In genomic region chr16:84182680-84183571, GRCh38 we compare ENCODE assay signal across 23 cellular contexts. TPM values are rescaled to one million over a fixed set of nuclear protein-coding genes. Genes with fewer than 3 reads are reported as not detected.
"Had no signal": no experiment of that assay in that cellular context is flagged by ENCODE, and none has a peak within 500 bp of the region (broad histone marks: within the 10 kb centered on the region; RNA-seq: fewer than 3 reads in every experiment).

No MANE protein-coding gene starts in this region.

- H3K27ac Mint-ChIP-seq: activated naive CD4-positive, alpha-beta T cell treated with anti-CD3 and anti-CD28 coated beads, Interleukin-2, amount 10 ng/mL, durations not matched to agents 7 days and 5 days; activated T-helper 2 cell treated with anti-CD3 and anti-CD28 coated beads, Interferon-gamma antibody, Interleukin-2, Interleukin-4, amounts not matched to agents 10 μg/mL and 5 μg/mL and 100 μg/mL, durations not matched to agents 14 hours and 24 hours and 36 hours; memory B cell had no signal

- H3K9me3 Mint-ChIP-seq: activated naive CD4-positive, alpha-beta T cell treated with anti-CD3 and anti-CD28 coated beads, Interleukin-2, amount 10 ng/mL, durations not matched to agents 7 days and 5 days; activated T-helper 2 cell treated with anti-CD3 and anti-CD28 coated beads, Interferon-gamma antibody, Interleukin-2, Interleukin-4, amounts not matched to agents 10 μg/mL and 5 μg/mL and 100 μg/mL, durations not matched to agents 14 hours and 24 hours and 36 hours; memory B cell; naive thymus-derived CD4-positive, alpha-beta T cell had no signal

- H3K27me3 ChIP-seq: neutrophil, tibial nerve had no signal

- H3K27ac ChIP-seq: neutrophil had no signal

- DNase-seq: activated CD4-positive, alpha-beta T cell treated with anti-CD3 and anti-CD28 coated beads, Interleukin-2, amount 50 U/mL, for 48 hours; activated CD4-positive, CD25-positive, alpha-beta regulatory T cell treated with anti-CD3 and anti-CD28 coated beads, Interleukin-2, amount 50 U/mL, for 72 hours; activated naive CD4-positive, alpha-beta T cell treated with anti-CD3 and anti-CD28 coated beads, Interleukin-2, amount 10 ng/mL, durations not matched to agents 7 days and 5 days; caudate nucleus; cortex of kidney; effector CD4-positive, alpha-beta T cell; foreskin melanocyte; head of caudate nucleus; mucosa of descending colon; naive thymus-derived CD4-positive, alpha-beta T cell; retina; stimulated activated CD4-positive, alpha-beta T cell treated with anti-CD3 and anti-CD28 coated beads, Interleukin-15, amount 100 ng/mL, for 24 hours; stimulated activated CD4-positive, alpha-beta T cell treated with anti-CD3 and anti-CD28 coated beads, Interleukin-4, amount 100 ng/mL, for 1 hour; stimulated activated naive CD4-positive, alpha-beta T cell; T-helper 1 cell had no signal

- H3K9me3 ChIP-seq: mucosa of descending colon, neutrophil, tibial nerve had no signal

- ATAC-seq: mucosa of descending colon; naive thymus-derived CD4-positive, alpha-beta T cell; SK-N-SH treated with all-trans-retinoic acid at 6 μM for 48 hours had no signal

- H3K4me3 ChIP-seq: mucosa of descending colon, tibial nerve had no signal

RNA-seq across cellular contexts. Expression of gene ADAD2, which starts 8.0 kb away (rescaled TPM):
- total RNA-seq: activated T-helper 2 cell treated with anti-CD3 and anti-CD28 coated beads, Interferon-gamma antibody, Interleukin-2, Interleukin-4, amounts not matched to agents 10 μg/mL and 5 μg/mL and 100 μg/mL, durations not matched to agents 14 hours and 24 hours and 36 hours; skeletal muscle tissue had no signal
- polyA plus RNA-seq: naive thymus-derived CD4-positive, alpha-beta T cell had no signal

RNA-seq across cellular contexts. Expression of gene DNAAF1, which starts 37.8 kb away (rescaled TPM):
- total RNA-seq: skeletal muscle tissue had no signal

RNA-seq across cellular contexts. Expression of gene KCNG4, which starts 56.9 kb away (rescaled TPM):
- total RNA-seq: activated T-helper 2 cell treated with anti-CD3 and anti-CD28 coated beads, Interferon-gamma antibody, Interleukin-2, Interleukin-4, amounts not matched to agents 10 μg/mL and 5 μg/mL and 100 μg/mL, durations not matched to agents 14 hours and 24 hours and 36 hours; mucosa of descending colon; naive thymus-derived CD4-positive, alpha-beta T cell; skeletal muscle tissue; subcutaneous adipose tissue had no signal
- polyA plus RNA-seq: adipose tissue; naive thymus-derived CD4-positive, alpha-beta T cell had no signal
